In the genomic region with DNA sequence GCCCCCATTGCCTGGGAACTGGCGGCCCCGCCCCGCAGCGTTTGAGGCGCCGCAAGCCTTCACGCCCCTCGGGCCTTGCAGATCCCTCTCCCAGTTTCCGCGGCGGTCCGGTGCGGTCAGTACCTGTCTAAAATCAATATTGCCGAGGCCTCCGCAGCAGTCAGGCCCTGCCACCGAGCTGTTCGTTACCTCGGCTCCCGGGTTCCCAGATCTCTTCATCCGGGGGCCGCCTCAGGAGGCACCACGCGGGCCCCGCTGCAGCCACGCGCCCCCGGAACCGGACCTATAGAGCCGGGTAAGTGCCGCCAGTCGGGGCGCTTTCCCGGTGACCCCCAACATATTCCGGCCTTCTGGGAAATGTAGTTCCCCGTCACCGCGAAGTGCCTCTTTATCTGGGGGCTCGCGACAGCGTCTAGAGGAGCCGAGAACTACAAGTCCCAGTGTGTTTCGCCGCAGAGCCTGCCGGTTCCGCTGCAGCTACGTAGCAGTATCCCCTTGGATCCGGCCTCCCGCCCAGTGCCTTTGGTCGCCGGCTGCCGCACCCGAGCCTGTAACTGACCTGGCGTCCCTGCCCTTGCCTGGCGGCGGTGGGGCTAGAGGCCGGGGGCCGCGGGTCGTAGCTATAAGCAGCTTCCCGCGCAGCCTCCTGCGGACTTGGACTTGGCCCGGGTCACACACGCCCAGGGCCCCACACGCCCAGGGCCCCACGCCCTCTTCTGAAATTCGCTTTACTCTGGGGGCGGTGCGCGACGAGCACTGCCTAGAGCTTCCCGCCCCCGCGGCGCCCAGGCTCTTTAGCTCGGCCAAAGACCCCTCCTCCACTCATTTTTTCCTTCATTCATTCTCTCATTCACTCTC, we compare ENCODE assay signal across 8 cellular contexts. TPM values are rescaled to one million over a fixed set of nuclear protein-coding genes. Genes with fewer than 3 reads are reported as not detected.
DNase-seq lines count a peak whose midpoint lies in the region; ATAC-seq and TF ChIP-seq lines count a peak whose summit lies in the region.

A gene with protein sequence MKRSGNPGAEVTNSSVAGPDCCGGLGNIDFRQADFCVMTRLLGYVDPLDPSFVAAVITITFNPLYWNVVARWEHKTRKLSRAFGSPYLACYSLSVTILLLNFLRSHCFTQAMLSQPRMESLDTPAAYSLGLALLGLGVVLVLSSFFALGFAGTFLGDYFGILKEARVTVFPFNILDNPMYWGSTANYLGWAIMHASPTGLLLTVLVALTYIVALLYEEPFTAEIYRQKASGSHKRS (minus strand): TSS at position 301 of the 858 bp plus-strand sequence. CDS start 82 bp downstream, at position 219.

- H3K36me3 Mint-ChIP-seq in WTC11 (no peaks in the 10 kb centered on the region), immature natural killer cell (no peaks in the 10 kb centered on the region)

- H3K4me3 ChIP-seq in AG04450 (ENCODE audit: low read depth, low read length), result peak within 1 kb of the TSS; percentile 81
- H3K4me3 ChIP-seq in cardiac fibroblast (replicated peaks in 1 of 2; ENCODE audit: low read depth in 2 of 2, low read length in 2 of 2), result peak within 1 kb of the TSS; percentile 82 to 91

- H3K9me3 Mint-ChIP-seq in WTC11 (no peaks in the 10 kb centered on the region), immature natural killer cell (no peaks in the 10 kb centered on the region)

- ATAC-seq in GM18909 (IDR thresholded peaks at IDR 0.05; ENCODE audit: poor library complexity, unreplicated experiment) (peak; percentile 91), HG03175 (IDR thresholded peaks at IDR 0.05; ENCODE audit: unreplicated experiment) (peak; percentile 92), WTC11 (peak; percentile 98)

- H3K4me3 Mint-ChIP-seq in WTC11 (peak within 1 kb of the TSS; percentile 95), immature natural killer cell (peak within 1 kb of the TSS; percentile 91 to 96 (median 94))

- no peaks in the 10 kb centered on the region for H3K27me3 Mint-ChIP-seq in WTC11 (ENCODE audit: low read depth)
- peaks cover 2 to 3% (median 3%) of the 10 kb centered on the region in 3 donors for H3K27me3 Mint-ChIP-seq in immature natural killer cell (ENCODE audit: low read depth in 3 of 3)

- H3K27ac ChIP-seq in AG04450 (ENCODE audit: low read depth, low read length), result peak within 1 kb of the TSS; percentile 75

- TF ChIP-seq CTCF in AG04450 (IDR thresholded peaks at IDR 0.05; ENCODE audit: low read depth, low read length) (peak; percentile 14; the same call in 1 of the 2 replicates), WTC11 (IDR thresholded peaks at IDR 0.05) (no peak), cardiac fibroblast (IDR thresholded peaks at IDR 0.05; ENCODE audit: low read depth, low read length) (peak; percentile 1)

- CTCF ChIA-PET in AG04450 (lab: Charles Lee) (interaction anchor here (1.0 to 2.1 kb wide), 3 partner anchors 49 to 237 kb away, joined by 3 to 11 read pairs (median 3); no protein-coding TSS in a partner anchor), WTC11 (lab: Charles Lee) (interaction anchor here (1.3 to 1.8 kb wide), 5 partner anchors 12 to 204 kb away, joined by 4 to 13 read pairs (median 5); a partner anchor contains a TSS)

- peaks cover 17% of the 10 kb centered on the region for H3K4me1 Mint-ChIP-seq in WTC11
- peaks cover 22 to 28% of the 10 kb centered on the region in 2 donors for H3K4me1 Mint-ChIP-seq in immature natural killer cell

- peak within 1 kb of the TSS; percentile 96 for H3K27ac Mint-ChIP-seq in WTC11
- H3K27ac Mint-ChIP-seq in immature natural killer cell, result peak within 1 kb of the TSS; percentile 92 to 98 (median 96)

- DNase-seq in AG04450 (ENCODE audit: low read depth, low spot score), result peak; percentile 98
- DNase-seq in NCI-H226, result peak; percentile 97
- peak; percentile 95 for DNase-seq in WTC11 (ENCODE audit: low spot score)
- DNase-seq in cardiac fibroblast (ENCODE audit: low read depth in 2 of 2), result peak; percentile 99
- peak; percentile 91 to 94 (median 94) for DNase-seq in immature natural killer cell
- DNase-seq in smooth muscle cell of the brain vasculature (ENCODE audit: low read depth, low spot score), result peak; percentile 98

- POLR2A ChIA-PET in AG04450 (lab: Yijun Ruan, JAX), result interaction anchor here (0.6 to 2.4 kb wide), 6 partner anchors 14 to 626 kb away, joined by 3 to 12 read pairs (median 4); a partner anchor contains a TSS
- POLR2A ChIA-PET in WTC11 (lab: Charles Lee), result interaction anchor here (0.6 to 2.4 kb wide), 5 partner anchors 12 to 234 kb away, joined by 3 to 13 read pairs (median 4); a partner anchor contains a TSS

- H3K9me3 ChIP-seq in AG04450 (ENCODE audit: control insufficient read depth, insufficient read depth, low read length), result peaks cover 3% of the 10 kb centered on the region; the same call in 1 of the 2 replicates

- no peaks in the 10 kb centered on the region for H3K27me3 ChIP-seq in AG04450 (ENCODE audit: control insufficient read depth, insufficient read depth, low read length)

TF ChIP-seq in WTC11, 78 proteins besides CTCF, POLR2A, EP300 and RAD21 (continues in another document):
- TF ChIP-seq JAZF1 (CRISPR knock-in tag; IDR thresholded peaks at IDR 0.05) (no peak), GABPB1 (CRISPR knock-in tag; IDR thresholded peaks at IDR 0.05) (peak; percentile 48; the same call in 1 of the 2 replicates), HMGA2 (CRISPR knock-in tag; IDR thresholded peaks at IDR 0.05) (0 out of 2 replicates have a peak, but pooled peaks have one; percentile 35), SP1 (CRISPR knock-in tag; conservative IDR thresholded peaks at IDR 0.05) (peak; percentile 88), FOXK1 (CRISPR knock-in tag; IDR thresholded peaks at IDR 0.05) (peak; percentile 72), EMX1 (CRISPR knock-in tag; IDR thresholded peaks at IDR 0.05) (no peak)
- TF ChIP-seq, protein P1, sequence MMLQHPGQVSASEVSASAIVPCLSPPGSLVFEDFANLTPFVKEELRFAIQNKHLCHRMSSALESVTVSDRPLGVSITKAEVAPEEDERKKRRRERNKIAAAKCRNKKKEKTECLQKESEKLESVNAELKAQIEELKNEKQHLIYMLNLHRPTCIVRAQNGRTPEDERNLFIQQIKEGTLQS (CRISPR knock-in tag; conservative IDR thresholded peaks at IDR 0.05), result no peak
- TF ChIP-seq, protein P2, sequence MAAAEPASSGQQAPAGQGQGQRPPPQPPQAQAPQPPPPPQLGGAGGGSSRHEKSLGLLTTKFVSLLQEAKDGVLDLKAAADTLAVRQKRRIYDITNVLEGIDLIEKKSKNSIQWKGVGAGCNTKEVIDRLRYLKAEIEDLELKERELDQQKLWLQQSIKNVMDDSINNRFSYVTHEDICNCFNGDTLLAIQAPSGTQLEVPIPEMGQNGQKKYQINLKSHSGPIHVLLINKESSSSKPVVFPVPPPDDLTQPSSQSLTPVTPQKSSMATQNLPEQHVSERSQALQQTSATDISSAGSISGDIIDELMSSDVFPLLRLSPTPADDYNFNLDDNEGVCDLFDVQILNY (CRISPR knock-in tag; IDR thresholded peaks at IDR 0.05), result peak; percentile 44; the same call in 1 of the 2 replicates
- TF ChIP-seq, protein P3, sequence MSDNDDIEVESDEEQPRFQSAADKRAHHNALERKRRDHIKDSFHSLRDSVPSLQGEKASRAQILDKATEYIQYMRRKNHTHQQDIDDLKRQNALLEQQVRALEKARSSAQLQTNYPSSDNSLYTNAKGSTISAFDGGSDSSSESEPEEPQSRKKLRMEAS (CRISPR knock-in tag; IDR thresholded peaks at IDR 0.05), result peak; percentile 78
- TF ChIP-seq, protein P4, sequence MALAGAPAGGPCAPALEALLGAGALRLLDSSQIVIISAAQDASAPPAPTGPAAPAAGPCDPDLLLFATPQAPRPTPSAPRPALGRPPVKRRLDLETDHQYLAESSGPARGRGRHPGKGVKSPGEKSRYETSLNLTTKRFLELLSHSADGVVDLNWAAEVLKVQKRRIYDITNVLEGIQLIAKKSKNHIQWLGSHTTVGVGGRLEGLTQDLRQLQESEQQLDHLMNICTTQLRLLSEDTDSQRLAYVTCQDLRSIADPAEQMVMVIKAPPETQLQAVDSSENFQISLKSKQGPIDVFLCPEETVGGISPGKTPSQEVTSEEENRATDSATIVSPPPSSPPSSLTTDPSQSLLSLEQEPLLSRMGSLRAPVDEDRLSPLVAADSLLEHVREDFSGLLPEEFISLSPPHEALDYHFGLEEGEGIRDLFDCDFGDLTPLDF (CRISPR knock-in tag; IDR thresholded peaks at IDR 0.05), result no peak
- TF ChIP-seq, protein P5, sequence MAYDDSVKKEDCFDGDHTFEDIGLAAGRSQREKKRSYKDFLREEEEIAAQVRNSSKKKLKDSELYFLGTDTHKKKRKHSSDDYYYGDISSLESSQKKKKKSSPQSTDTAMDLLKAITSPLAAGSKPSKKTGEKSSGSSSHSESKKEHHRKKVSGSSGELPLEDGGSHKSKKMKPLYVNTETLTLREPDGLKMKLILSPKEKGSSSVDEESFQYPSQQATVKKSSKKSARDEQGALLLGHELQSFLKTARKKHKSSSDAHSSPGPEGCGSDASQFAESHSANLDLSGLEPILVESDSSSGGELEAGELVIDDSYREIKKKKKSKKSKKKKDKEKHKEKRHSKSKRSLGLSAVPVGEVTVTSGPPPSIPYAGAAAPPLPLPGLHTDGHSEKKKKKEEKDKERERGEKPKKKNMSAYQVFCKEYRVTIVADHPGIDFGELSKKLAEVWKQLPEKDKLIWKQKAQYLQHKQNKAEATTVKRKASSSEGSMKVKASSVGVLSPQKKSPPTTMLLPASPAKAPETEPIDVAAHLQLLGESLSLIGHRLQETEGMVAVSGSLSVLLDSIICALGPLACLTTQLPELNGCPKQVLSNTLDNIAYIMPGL (CRISPR knock-in tag; IDR thresholded peaks at IDR 0.05), result peak; percentile 47; the same call in 1 of the 2 replicates
- TF ChIP-seq, protein P6, sequence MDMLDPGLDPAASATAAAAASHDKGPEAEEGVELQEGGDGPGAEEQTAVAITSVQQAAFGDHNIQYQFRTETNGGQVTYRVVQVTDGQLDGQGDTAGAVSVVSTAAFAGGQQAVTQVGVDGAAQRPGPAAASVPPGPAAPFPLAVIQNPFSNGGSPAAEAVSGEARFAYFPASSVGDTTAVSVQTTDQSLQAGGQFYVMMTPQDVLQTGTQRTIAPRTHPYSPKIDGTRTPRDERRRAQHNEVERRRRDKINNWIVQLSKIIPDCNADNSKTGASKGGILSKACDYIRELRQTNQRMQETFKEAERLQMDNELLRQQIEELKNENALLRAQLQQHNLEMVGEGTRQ (CRISPR knock-in tag; IDR thresholded peaks at IDR 0.05), result 0 out of 2 replicates have a peak, but pooled peaks have one; percentile 13

RNA-seq across cellular contexts. Expression of the gene that starts here (rescaled TPM):
- 14.9 and 23.2 TPM in 2 replicates for polyA plus RNA-seq in AG04450 (2011; rRNA removed)
- 11.7 and 15.3 TPM in 2 replicates for polyA minus RNA-seq in AG04450 (2011; rRNA and poly(A)+ RNA removed)
- total RNA-seq in WTC11 (2021), result 51.9 to 54.6 TPM (median 53.1 TPM) in 3 replicates
- polyA plus RNA-seq in immature natural killer cell, result 10 to 100 TPM; 18.0 to 41.6 (median 31.4) TPM

Comparison
In these comparisons a context has a peak if more than half of its experiments do, and no peak if none do; other contexts are left out.
1. Peak in every context shown above with its lines: DNase-seq, ATAC-seq, H3K4me3 ChIP-seq and H3K27ac ChIP-seq.